ENCODE assay signal across 29 cellular contexts in genomic region chr11:98062714-98063113, GRCh38.
"Had no signal": no experiment of that assay in that cellular context is flagged by ENCODE, and none has a peak within 500 bp of the region (broad histone marks: within the 10 kb centered on the region; RNA-seq: fewer than 3 reads in every experiment).

No MANE protein-coding gene starts in this region.

- H3K4me3 Mint-ChIP-seq: dendritic cell treated with granulocyte-macrophage colony-stimulating factor and Interleukin-4, amounts not matched to agents 40 ng/mL and 50 ng/mL, for 4 days; effector memory CD8-positive, alpha-beta T cell; endodermal cell had no signal

- FAIRE-seq: colon, endometrium, endothelial cell of umbilical vein, frontal cortex had no signal

- H3K27ac ChIP-seq: colonic mucosa, coronary artery, dorsolateral prefrontal cortex, epithelial cell of prostate, esophagus muscularis mucosa, esophagus squamous epithelium, foreskin keratinocyte, gastrocnemius medialis, gastroesophageal sphincter, heart left ventricle, heart right ventricle had no signal

- H3K9me3 ChIP-seq: colonic mucosa, esophagus muscularis mucosa, esophagus squamous epithelium, gastrocnemius medialis, gastroesophageal sphincter, heart left ventricle, heart right ventricle had no signal

- ATAC-seq: effector memory CD8-positive, alpha-beta T cell; esophagus mucosa; foreskin keratinocyte; gastrocnemius medialis; gastroesophageal sphincter; heart left ventricle; heart right ventricle had no signal

- H3K4me1 ChIP-seq: colonic mucosa, esophagus muscularis mucosa, foreskin keratinocyte, gastrocnemius medialis, gastroesophageal sphincter, heart left ventricle, heart right ventricle had no signal

- H3K27me3 Mint-ChIP-seq: dendritic cell treated with granulocyte-macrophage colony-stimulating factor and Interleukin-4, amounts not matched to agents 40 ng/mL and 50 ng/mL, for 4 days; effector memory CD8-positive, alpha-beta T cell had no signal

- DNase-seq: colonic mucosa; cortex of kidney; dermis blood vessel endothelial cell; dorsolateral prefrontal cortex; effector CD4-positive, alpha-beta T cell; effector CD8-positive, alpha-beta T cell; effector memory CD4-positive, alpha-beta T cell; effector memory CD8-positive, alpha-beta T cell; endodermal cell; erythroblast; esophagus squamous epithelium; foreskin fibroblast; foreskin keratinocyte; foreskin melanocyte; gastrocnemius medialis; glutamatergic neuron; head of caudate nucleus; heart left ventricle; heart right ventricle had no signal

- H3K4me3 ChIP-seq: colonic mucosa, coronary artery, dorsolateral prefrontal cortex, esophagus muscularis mucosa, esophagus squamous epithelium, gastrocnemius medialis, gastroesophageal sphincter, heart left ventricle, heart right ventricle had no signal

- H3K4me1 Mint-ChIP-seq: endodermal cell had no signal

- H3K36me3 ChIP-seq: colonic mucosa, esophagus muscularis mucosa, esophagus squamous epithelium, gastrocnemius medialis, gastroesophageal sphincter, heart left ventricle, heart right ventricle had no signal

- H3K27ac Mint-ChIP-seq: dendritic cell treated with granulocyte-macrophage colony-stimulating factor and Interleukin-4, amounts not matched to agents 40 ng/mL and 50 ng/mL, for 4 days; effector memory CD8-positive, alpha-beta T cell; endodermal cell had no signal

- H3K27me3 ChIP-seq: colonic mucosa, dorsolateral prefrontal cortex, esophagus muscularis mucosa, esophagus squamous epithelium, gastrocnemius medialis, gastroesophageal sphincter, heart left ventricle, heart right ventricle had no signal

- H3K9me3 Mint-ChIP-seq: endodermal cell had no signal
